In the genomic region with DNA sequence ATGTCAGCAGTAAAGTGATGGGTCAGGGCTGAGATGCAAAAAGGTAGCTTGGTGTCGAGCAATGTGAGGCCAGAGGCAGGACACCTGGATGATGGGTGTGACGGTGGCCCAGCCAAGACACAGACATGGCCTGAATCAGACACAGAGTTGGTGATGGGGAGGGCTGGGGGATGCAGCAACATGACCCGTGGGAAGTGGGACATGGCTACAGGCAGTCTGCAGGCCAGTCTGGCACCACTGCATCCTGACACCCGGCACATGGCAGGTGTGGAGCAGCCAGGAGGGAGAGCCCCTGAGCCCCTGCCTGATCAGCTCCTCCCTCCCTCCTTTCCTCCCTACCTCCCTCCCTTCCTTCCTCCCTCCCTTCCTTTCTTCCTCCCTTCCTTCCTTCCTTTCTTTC, we compare ENCODE assay signal across 25 cellular contexts.
"Had no signal": no experiment of that assay in that cellular context is flagged by ENCODE, and none has a peak within 500 bp of the region (broad histone marks: within the 10 kb centered on the region; RNA-seq: fewer than 3 reads in every experiment).

No MANE protein-coding gene starts in this region.

- H3K4me3 Mint-ChIP-seq: dendritic cell treated with granulocyte-macrophage colony-stimulating factor and Interleukin-4, amounts not matched to agents 40 ng/mL and 50 ng/mL, for 4 days; memory B cell; natural killer cell; stimulated activated naive B cell treated with anti-CD40 and anti-IgM and Interleukin-4, amounts not matched to agents 10 μg/mL and 1 μg/mL and 100 μg/mL, for 72 hours; type B pancreatic cell had no signal

- DNase-seq: colonic mucosa; effector CD8-positive, alpha-beta T cell; heart left ventricle; kidney; natural killer cell; right lobe of liver; stimulated activated CD4-positive, alpha-beta T cell treated with anti-CD3 and anti-CD28 coated beads, Interleukin-15, amount 100 ng/mL, for 24 hours; stimulated activated CD4-positive, alpha-beta T cell treated with anti-CD3 and anti-CD28 coated beads, Interleukin-2, amount 100 ng/mL, for 48 hours; stimulated activated naive B cell treated with anti-CD40 and anti-IgM and Interleukin-4, amounts not matched to agents 10 μg/mL and 1 μg/mL and 100 μg/mL, for 72 hours; stomach; thyroid gland; uterus had no signal

- H3K27ac ChIP-seq: colonic mucosa, esophagus muscularis mucosa, foreskin keratinocyte, gastroesophageal sphincter, heart left ventricle, hepatocyte, neutrophil, parathyroid adenoma, right lobe of liver, stomach, thyroid gland, uterus had no signal

- H3K36me3 ChIP-seq: colonic mucosa, esophagus muscularis mucosa, gastroesophageal sphincter, heart left ventricle, neutrophil, right lobe of liver, stomach, thyroid gland, uterus had no signal

- H3K9ac ChIP-seq: parathyroid adenoma had no signal

- ATAC-seq: gastroesophageal sphincter, heart left ventricle had no signal

- H3K4me1 ChIP-seq: colonic mucosa, esophagus muscularis mucosa, gastroesophageal sphincter, heart left ventricle, parathyroid adenoma, right lobe of liver, stomach, uterus had no signal

- H3K4me2 ChIP-seq: hepatocyte had no signal

- H3K27ac Mint-ChIP-seq: dendritic cell treated with granulocyte-macrophage colony-stimulating factor and Interleukin-4, amounts not matched to agents 40 ng/mL and 50 ng/mL, for 4 days; memory B cell; natural killer cell; progenitor cell of endocrine pancreas; stimulated activated naive B cell treated with anti-CD40 and anti-IgM and Interleukin-4, amounts not matched to agents 10 μg/mL and 1 μg/mL and 100 μg/mL, for 72 hours; type B pancreatic cell had no signal

- H3K9me3 Mint-ChIP-seq: dendritic cell treated with granulocyte-macrophage colony-stimulating factor and Interleukin-4, amounts not matched to agents 40 ng/mL and 50 ng/mL, for 4 days; memory B cell; natural killer cell; stimulated activated naive B cell treated with anti-CD40 and anti-IgM and Interleukin-4, amounts not matched to agents 10 μg/mL and 1 μg/mL and 100 μg/mL, for 72 hours; type B pancreatic cell had no signal

- H3K9me3 ChIP-seq: colonic mucosa, esophagus muscularis mucosa, gastroesophageal sphincter, heart left ventricle, neutrophil, right lobe of liver, stomach, thyroid gland, uterus had no signal

- H3K79me2 ChIP-seq: hepatocyte, parathyroid adenoma had no signal

- H3K4me3 ChIP-seq: colonic mucosa, esophagus muscularis mucosa, gastroesophageal sphincter, heart left ventricle, hepatocyte, lung, right lobe of liver, stomach, thyroid gland, uterus had no signal

- H3K4me1 Mint-ChIP-seq: memory B cell had no signal

- FAIRE-seq: endothelial cell of umbilical vein, small intestine had no signal

- H3K27me3 ChIP-seq: colonic mucosa, gastroesophageal sphincter, neutrophil, right lobe of liver, thyroid gland, uterus had no signal

- H2AFZ ChIP-seq: hepatocyte, parathyroid adenoma had no signal
